15 cellular contexts compared by ENCODE assay signal in genomic region chr1:101995984-101996731, GRCh38. TPM values are rescaled to one million over a fixed set of nuclear protein-coding genes. Genes with fewer than 3 reads are reported as not detected.
DNase-seq lines count a peak whose midpoint lies in the region; ATAC-seq and TF ChIP-seq lines count a peak whose summit lies in the region.
"Had no signal": no experiment of that assay in that cellular context is flagged by ENCODE, and none has a peak within 500 bp of the region (broad histone marks: within the 10 kb centered on the region; RNA-seq: fewer than 3 reads in every experiment).

No MANE protein-coding gene starts in this region.

- H3K18ac ChIP-seq in H9 (ENCODE audit: insufficient read length, low read depth, low read length) = no peak overlapping the region

- peak overlapping the region; percentile 76 to 88 for H3K4me3 Mint-ChIP-seq in H9
- peak overlapping the region; percentile 86 for H3K4me3 Mint-ChIP-seq in endothelial cell (ENCODE audit: unreplicated experiment)
- H3K4me3 Mint-ChIP-seq: activated T-cell treated with anti-CD3 and anti-CD28 coated beads, Interleukin-2, amount 50 U/mL, for 72 hours; natural killer cell treated with Interleukin-12 subunit alpha and Interleukin-12 subunit beta and Interleukin-15 and Interleukin-18, amount 100 ng/mL, for 72 hours had no signal

- no peaks in the 10 kb centered on the region for H3K9me3 Mint-ChIP-seq in H9
- no peaks in the 10 kb centered on the region for H3K9me3 Mint-ChIP-seq in endothelial cell (ENCODE audit: unreplicated experiment)
- H3K9me3 Mint-ChIP-seq: activated T-cell treated with anti-CD3 and anti-CD28 coated beads, Interleukin-2, amount 50 U/mL, for 72 hours had no signal

- H3K9me3 ChIP-seq in H9 (ENCODE audit: control insufficient read depth, low read depth, low read length) = no peaks in the 10 kb centered on the region
- H3K9me3 ChIP-seq: SJSA1 had no signal

- H3K4me2 ChIP-seq in H9 (ENCODE audit: insufficient read depth, insufficient read length, low read length) = peak overlapping the region; percentile 91

- H3K27me3 Mint-ChIP-seq in H9 (ENCODE audit: low read depth) (peaks cover 14% of the 10 kb centered on the region), endothelial cell (ENCODE audit: unreplicated experiment) (no peaks in the 10 kb centered on the region)

- H3K4me1 Mint-ChIP-seq in H9 (peaks cover 11 to 13% of the 10 kb centered on the region in 2 experiments), endothelial cell (ENCODE audit: unreplicated experiment) (peaks cover 14% of the 10 kb centered on the region)

- no peak overlapping the region for H3K56ac ChIP-seq in H9 (ENCODE audit: insufficient read length, low read depth, low read length)

- H3K79me1 ChIP-seq in H9 (ENCODE audit: insufficient read depth, low read depth, low read length, poor library complexity, severe bottlenecking) = no peaks in the 10 kb centered on the region

- no peak overlapping the region for H3K14ac ChIP-seq in H9 (ENCODE audit: insufficient read depth, low read length)

- no peaks in the 10 kb centered on the region for H3K27me3 ChIP-seq in H9 (ENCODE audit: insufficient read depth, low read length)

- H2AK5ac ChIP-seq in H9 (ENCODE audit: insufficient read length, low read length) = no peak overlapping the region

- H3K79me2 ChIP-seq in H9 (ENCODE audit: insufficient read depth, low read length) = no peaks in the 10 kb centered on the region

- peaks cover 9% of the 10 kb centered on the region for H3K23me2 ChIP-seq in H9 (ENCODE audit: insufficient read length, low read depth, low read length, poor library complexity, severe bottlenecking)

- H2BK20ac ChIP-seq in H9 (ENCODE audit: low read depth, low read length, poor library complexity, severe bottlenecking) = no peak overlapping the region

- no CpG with 5 or more reads among the region's 20 CpGs for WGBS in H9 (ENCODE audit: extremely low coverage, insufficient read length, low lambda C conversion rate)

- H2AFZ ChIP-seq in H9 (ENCODE audit: low read length) = peak overlapping the region; percentile 34

- H3K4ac ChIP-seq in H9 (ENCODE audit: low read depth, low read length) = no peak overlapping the region

- H2BK120ac ChIP-seq in H9 (ENCODE audit: low read depth, low read length, poor library complexity, severe bottlenecking) = no peak overlapping the region

- H4K8ac ChIP-seq in H9 (replicated peaks; ENCODE audit: insufficient read length, low read depth, low read length) = no peak overlapping the region

- no peak for ATAC-seq in HG02852 (IDR thresholded peaks at IDR 0.05; ENCODE audit: unreplicated experiment)
- ATAC-seq: activated T-cell treated with anti-CD3 and anti-CD28 coated beads, Interleukin-2, amount 50 U/mL, for 72 hours; esophagus mucosa; natural killer cell treated with Interleukin-12 subunit alpha and Interleukin-12 subunit beta and Interleukin-15 and Interleukin-18, amount 100 ng/mL, for 72 hours had no signal

- no peak overlapping the region for H4K91ac ChIP-seq in H9 (ENCODE audit: insufficient read length, low read depth, low read length)

- H3K36me3 Mint-ChIP-seq in H9 (ENCODE audit: insufficient read depth in 1 of 3, low read depth in 3 of 3) (no peaks in the 10 kb centered on the region), endothelial cell (ENCODE audit: low read depth, unreplicated experiment) (no peaks in the 10 kb centered on the region)
- H3K36me3 Mint-ChIP-seq: natural killer cell treated with Interleukin-12 subunit alpha and Interleukin-12 subunit beta and Interleukin-15 and Interleukin-18, amount 100 ng/mL, for 72 hours had no signal

- H3K23ac ChIP-seq in H9 (ENCODE audit: insufficient read length, low read depth, low read length) = no peak overlapping the region

- H3K27ac ChIP-seq in H9 (ENCODE audit: insufficient read length, low read depth, low read length) = no peak overlapping the region
- H3K27ac ChIP-seq: SJSA1 had no signal

- no peak overlapping the region for H3K9ac ChIP-seq in H9 (ENCODE audit: extremely low read depth, insufficient read length, low read length)

- no peak for DNase-seq in H9
- DNase-seq in NCI-H748 (lab: John Stamatoyannopoulos, UW; ENCODE audit: unreplicated experiment) = peak; percentile 61
- DNase-seq in endothelial cell (ENCODE audit: low spot score) = peak; percentile 8
- no peak for DNase-seq in retinal pigment epithelial cell (ENCODE audit: low read depth)
- no peak for DNase-seq in stimulated activated CD4-positive, alpha-beta T cell treated with anti-CD3 and anti-CD28 coated beads, Interleukin-4, amount 100 ng/mL, for 4 hours
- no peak for DNase-seq in activated CD4-positive, alpha-beta T cell treated with anti-CD3 and anti-CD28 coated beads for 1 hour
- DNase-seq: activated CD4-positive, CD25-positive, alpha-beta regulatory T cell treated with anti-CD3 and anti-CD28 coated beads, Interleukin-2, amount 50 U/mL, for 72 hours; DMS79; NCI-H1694 treated with DMSO at 0.1 percent for 48 hours had no signal

- peak overlapping the region; percentile 1 for H3K4me3 ChIP-seq in retinal pigment epithelial cell (ENCODE audit: low read length)
- H3K4me3 ChIP-seq: SJSA1 had no signal

- TF ChIP-seq CTCF in H9 (conservative IDR thresholded peaks at IDR 0.05) (no peak), endothelial cell (IDR thresholded peaks at IDR 0.05; ENCODE audit: unreplicated experiment) (no peak), retinal pigment epithelial cell (conservative IDR thresholded peaks at IDR 0.05; ENCODE audit: low read depth, low read length) (no peak)

- no peak overlapping the region for H2BK12ac ChIP-seq in H9 (ENCODE audit: insufficient read length, low read depth, low read length)

- H3K4me1 ChIP-seq in H9 (ENCODE audit: insufficient read depth, low read length) = no peaks in the 10 kb centered on the region
- H3K4me1 ChIP-seq: SJSA1 had no signal

- no peak overlapping the region for H3T11ph ChIP-seq in H9 (ENCODE audit: low read length)

- H3K27ac Mint-ChIP-seq in H9 (peak overlapping the region in 1 of 3 experiments; percentile 46; a peak in 2 of 7 replicates), endothelial cell (ENCODE audit: unreplicated experiment) (no peak overlapping the region)
- H3K27ac Mint-ChIP-seq: activated T-cell treated with anti-CD3 and anti-CD28 coated beads, Interleukin-2, amount 50 U/mL, for 72 hours; natural killer cell treated with Interleukin-12 subunit alpha and Interleukin-12 subunit beta and Interleukin-15 and Interleukin-18, amount 100 ng/mL, for 72 hours had no signal

- H2BK15ac ChIP-seq in H9 (ENCODE audit: low read depth, low read length) = no peak overlapping the region

- H2BK5ac ChIP-seq in H9 (ENCODE audit: insufficient read length, low read length) = no peak overlapping the region

- no peaks in the 10 kb centered on the region for H4K20me1 ChIP-seq in H9 (ENCODE audit: control insufficient read depth, insufficient read depth, insufficient read length)

- no peak overlapping the region for H4K5ac ChIP-seq in H9 (ENCODE audit: insufficient read length, low read depth, low read length)

RNA-seq across cellular contexts. Expression of gene OLFM3, which starts 0.6 kb away (rescaled TPM):
- 0.26 and 0.29 TPM in 2 replicates for total RNA-seq in H9 (2021)
- total RNA-seq in endothelial cell (ENCODE audit: unreplicated experiment) = 0.23 TPM
- total RNA-seq: activated T-cell treated with anti-CD3 and anti-CD28 coated beads, Interleukin-2, amount 50 U/mL, for 72 hours; esophagus mucosa; HT1080; natural killer cell treated with Interleukin-12 subunit alpha and Interleukin-12 subunit beta and Interleukin-15 and Interleukin-18, amount 100 ng/mL, for 72 hours; SJSA1 had no signal

Comparison
In these comparisons a context has a peak if more than half of its experiments do, and no peak if none do; other contexts are left out.
1. DNase-seq: peak in NCI-H748 (single experiment) and endothelial cell (single experiment); none in H9 (single experiment), retinal pigment epithelial cell (single experiment), stimulated activated CD4-positive, alpha-beta T cell treated with anti-CD3 and anti-CD28 coated beads, Interleukin-4, amount 100 ng/mL, for 4 hours (0 of 2) and activated CD4-positive, alpha-beta T cell treated with anti-CD3 and anti-CD28 coated beads for 1 hour (single experiment).